Comparison of ENCODE assay signal across 3 cellular contexts in the genomic region with DNA sequence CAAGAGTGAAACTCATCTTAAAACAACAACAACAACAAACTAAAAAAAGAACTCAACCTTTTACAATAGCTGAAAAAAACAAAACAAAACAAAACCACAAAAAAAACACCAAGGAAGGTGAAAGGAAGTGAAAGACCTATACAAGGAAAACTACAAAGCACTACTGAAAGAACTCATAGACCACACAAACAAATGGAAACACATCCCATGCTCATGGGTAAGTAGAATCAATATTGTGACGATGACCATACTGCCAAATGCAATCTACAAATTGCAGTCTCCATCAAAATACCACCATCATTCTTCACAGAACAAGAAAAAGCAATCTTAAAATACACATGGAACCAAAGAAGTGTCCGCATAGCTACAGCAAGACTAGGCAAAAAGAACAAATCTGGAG.
TF ChIP-seq lines count a peak whose summit lies in the region.

No MANE protein-coding gene starts in this region.

TF ChIP-seq in A549, 52 proteins besides CTCF, POLR2A, EP300 and RAD21:
- TF ChIP-seq POLR2AphosphoS2 (conservative IDR thresholded peaks at IDR 0.05; ENCODE audit: low read length) (no peak), HEYL (CRISPR knock-in tag; IDR thresholded peaks at IDR 0.05) (no peak), FOXS1 (CRISPR knock-in tag; IDR thresholded peaks at IDR 0.05) (no peak), PHF8 (IDR thresholded peaks at IDR 0.05; ENCODE audit: borderline replicate concordance, low read depth) (no peak), JUNB (IDR thresholded peaks at IDR 0.05) (no peak), HOXA7 (CRISPR knock-in tag; IDR thresholded peaks at IDR 0.05) (no peak), GATA3 (IDR thresholded peaks at IDR 0.05; ENCODE audit: borderline replicate concordance) (no peak), NR3C1 (IDR thresholded peaks at IDR 0.05) (no peak), MAZ (IDR thresholded peaks at IDR 0.05; ENCODE audit: borderline replicate concordance, low read depth, low read length) (no peak)
- TF ChIP-seq, protein P1, sequence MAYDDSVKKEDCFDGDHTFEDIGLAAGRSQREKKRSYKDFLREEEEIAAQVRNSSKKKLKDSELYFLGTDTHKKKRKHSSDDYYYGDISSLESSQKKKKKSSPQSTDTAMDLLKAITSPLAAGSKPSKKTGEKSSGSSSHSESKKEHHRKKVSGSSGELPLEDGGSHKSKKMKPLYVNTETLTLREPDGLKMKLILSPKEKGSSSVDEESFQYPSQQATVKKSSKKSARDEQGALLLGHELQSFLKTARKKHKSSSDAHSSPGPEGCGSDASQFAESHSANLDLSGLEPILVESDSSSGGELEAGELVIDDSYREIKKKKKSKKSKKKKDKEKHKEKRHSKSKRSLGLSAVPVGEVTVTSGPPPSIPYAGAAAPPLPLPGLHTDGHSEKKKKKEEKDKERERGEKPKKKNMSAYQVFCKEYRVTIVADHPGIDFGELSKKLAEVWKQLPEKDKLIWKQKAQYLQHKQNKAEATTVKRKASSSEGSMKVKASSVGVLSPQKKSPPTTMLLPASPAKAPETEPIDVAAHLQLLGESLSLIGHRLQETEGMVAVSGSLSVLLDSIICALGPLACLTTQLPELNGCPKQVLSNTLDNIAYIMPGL (CRISPR knock-in tag; IDR thresholded peaks at IDR 0.05; ENCODE audit: borderline replicate concordance) = no peak
- TF ChIP-seq, protein P2, sequence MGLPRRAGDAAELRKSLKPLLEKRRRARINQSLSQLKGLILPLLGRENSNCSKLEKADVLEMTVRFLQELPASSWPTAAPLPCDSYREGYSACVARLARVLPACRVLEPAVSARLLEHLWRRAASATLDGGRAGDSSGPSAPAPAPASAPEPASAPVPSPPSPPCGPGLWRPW (IDR thresholded peaks at IDR 0.05) = no peak
- TF ChIP-seq, protein P3, sequence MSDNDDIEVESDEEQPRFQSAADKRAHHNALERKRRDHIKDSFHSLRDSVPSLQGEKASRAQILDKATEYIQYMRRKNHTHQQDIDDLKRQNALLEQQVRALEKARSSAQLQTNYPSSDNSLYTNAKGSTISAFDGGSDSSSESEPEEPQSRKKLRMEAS (IDR thresholded peaks at IDR 0.05) = no peak
- TF ChIP-seq, protein P4, sequence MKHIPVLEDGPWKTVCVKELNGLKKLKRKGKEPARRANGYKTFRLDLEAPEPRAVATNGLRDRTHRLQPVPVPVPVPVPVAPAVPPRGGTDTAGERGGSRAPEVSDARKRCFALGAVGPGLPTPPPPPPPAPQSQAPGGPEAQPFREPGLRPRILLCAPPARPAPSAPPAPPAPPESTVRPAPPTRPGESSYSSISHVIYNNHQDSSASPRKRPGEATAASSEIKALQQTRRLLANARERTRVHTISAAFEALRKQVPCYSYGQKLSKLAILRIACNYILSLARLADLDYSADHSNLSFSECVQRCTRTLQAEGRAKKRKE (CRISPR knock-in tag; IDR thresholded peaks at IDR 0.05; ENCODE audit: low read depth) = no peak

TF ChIP-seq in IMR-90, 13 proteins besides CTCF, POLR2A, EP300 and RAD21:
- TF ChIP-seq FOS (IDR thresholded peaks at IDR 0.05; ENCODE audit: low read depth, low read length) (no peak), MAZ (IDR thresholded peaks at IDR 0.05; ENCODE audit: borderline replicate concordance, low read depth, low read length) (no peak), NFE2L2 (IDR thresholded peaks at IDR 0.05; ENCODE audit: low read depth, low read length) (no peak), MAFK (IDR thresholded peaks at IDR 0.05; ENCODE audit: low read depth, low read length) (no peak), CEBPB (IDR thresholded peaks at IDR 0.05; ENCODE audit: low read depth, low read length) (no peak), SMC3 (IDR thresholded peaks at IDR 0.05; ENCODE audit: low read depth, low read length) (no peak), BHLHE40 (IDR thresholded peaks at IDR 0.05; ENCODE audit: low read depth, low read length) (no peak), RCOR1 (IDR thresholded peaks at IDR 0.05; ENCODE audit: insufficient replicate concordance, low read length) (no peak), CHD1 (IDR thresholded peaks at IDR 0.05; ENCODE audit: low read depth, low read length) (no peak), MXI1 (IDR thresholded peaks at IDR 0.05; ENCODE audit: borderline replicate concordance, low read depth, low read length) (no peak), RFX5 (IDR thresholded peaks at IDR 0.05; ENCODE audit: low read depth, low read length) (no peak)
- TF ChIP-seq, protein P5, sequence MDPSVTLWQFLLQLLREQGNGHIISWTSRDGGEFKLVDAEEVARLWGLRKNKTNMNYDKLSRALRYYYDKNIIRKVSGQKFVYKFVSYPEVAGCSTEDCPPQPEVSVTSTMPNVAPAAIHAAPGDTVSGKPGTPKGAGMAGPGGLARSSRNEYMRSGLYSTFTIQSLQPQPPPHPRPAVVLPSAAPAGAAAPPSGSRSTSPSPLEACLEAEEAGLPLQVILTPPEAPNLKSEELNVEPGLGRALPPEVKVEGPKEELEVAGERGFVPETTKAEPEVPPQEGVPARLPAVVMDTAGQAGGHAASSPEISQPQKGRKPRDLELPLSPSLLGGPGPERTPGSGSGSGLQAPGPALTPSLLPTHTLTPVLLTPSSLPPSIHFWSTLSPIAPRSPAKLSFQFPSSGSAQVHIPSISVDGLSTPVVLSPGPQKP (IDR thresholded peaks at IDR 0.05; ENCODE audit: borderline replicate concordance, low read depth, low read length) = no peak
- TF ChIP-seq, protein P6, sequence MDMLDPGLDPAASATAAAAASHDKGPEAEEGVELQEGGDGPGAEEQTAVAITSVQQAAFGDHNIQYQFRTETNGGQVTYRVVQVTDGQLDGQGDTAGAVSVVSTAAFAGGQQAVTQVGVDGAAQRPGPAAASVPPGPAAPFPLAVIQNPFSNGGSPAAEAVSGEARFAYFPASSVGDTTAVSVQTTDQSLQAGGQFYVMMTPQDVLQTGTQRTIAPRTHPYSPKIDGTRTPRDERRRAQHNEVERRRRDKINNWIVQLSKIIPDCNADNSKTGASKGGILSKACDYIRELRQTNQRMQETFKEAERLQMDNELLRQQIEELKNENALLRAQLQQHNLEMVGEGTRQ (IDR thresholded peaks at IDR 0.05; ENCODE audit: low read depth, low read length) = no peak

TF ChIP-seq in H1, 55 proteins besides CTCF, POLR2A, EP300 and RAD21:
- TF ChIP-seq SUZ12 (IDR thresholded peaks at IDR 0.05; ENCODE audit: low read length) (no peak), SIN3A (conservative IDR thresholded peaks at IDR 0.05 in 1 of 2, IDR thresholded peaks at IDR 0.05 in 1 of 2; ENCODE audit: low read depth in 1 of 2, low read length in 2 of 2) (no peak), BCL11A (IDR thresholded peaks at IDR 0.05; ENCODE audit: low read depth in 2 of 2, low read length in 2 of 2) (no peak), PHF8 (conservative IDR thresholded peaks at IDR 0.05; ENCODE audit: low read depth, low read length) (no peak), RFX5 (IDR thresholded peaks at IDR 0.05; ENCODE audit: borderline replicate concordance, low read depth, low read length) (no peak), ASH2L (IDR thresholded peaks at IDR 0.05; ENCODE audit: low read length) (no peak), HDAC6 (IDR thresholded peaks at IDR 0.05; ENCODE audit: low read depth, low read length) (no peak)
